In genomic region chr12:5768880-5769199, GRCh38 we compare ENCODE assay signal across 7 cellular contexts.
"Had no signal": no experiment of that assay in that cellular context is flagged by ENCODE, and none has a peak within 500 bp of the region (broad histone marks: within the 10 kb centered on the region; RNA-seq: fewer than 3 reads in every experiment).

No MANE protein-coding gene starts in this region.

- H3K27ac ChIP-seq: HL-60 had no signal

- H3K4me3 ChIP-seq: GM23338 had no signal

- H3K4me1 Mint-ChIP-seq: GM23338, H9 had no signal

- H3K27ac Mint-ChIP-seq: GM23338 had no signal

- H3K9me3 Mint-ChIP-seq: GM23338, H9 had no signal

- DNase-seq: H9, HCEC 1CT had no signal

- FAIRE-seq: H1, H54, HepG2 had no signal

- H3K4me3 Mint-ChIP-seq: GM23338, H9 had no signal

- H3K4me2 ChIP-seq: GM23338 had no signal

- ATAC-seq: GM23338, HepG2 had no signal

- H2AFZ ChIP-seq: GM23338 had no signal
